ENCODE assay signal across 8 cellular contexts in genomic region chr1:92030701-92031107, GRCh38. TPM values are rescaled to one million over a fixed set of nuclear protein-coding genes. Genes with fewer than 3 reads are reported as not detected.
DNase-seq lines count a peak whose midpoint lies in the region; ATAC-seq, FAIRE-seq and TF ChIP-seq lines count a peak whose summit lies in the region.

No MANE protein-coding gene starts in this region.

- H3K27me3 ChIP-seq in bronchial epithelial cell (ENCODE audit: control insufficient read depth, insufficient read depth, low read length) (no peaks in the 10 kb centered on the region), mucosa of stomach (ENCODE audit: control insufficient read depth, insufficient read depth, low read length) (peaks cover 17% of the 10 kb centered on the region)

- H3K36me3 ChIP-seq in ES-I3 (ENCODE audit: insufficient read depth, low read length) (no peaks in the 10 kb centered on the region), bronchial epithelial cell (ENCODE audit: control insufficient read depth, insufficient read depth, low read length) (no peaks in the 10 kb centered on the region), mucosa of stomach (ENCODE audit: control insufficient read depth, insufficient read depth, low read length) (no peaks in the 10 kb centered on the region)

- no peak for FAIRE-seq in bronchial epithelial cell (lab: Jason Lieb, UNC)

- no peak for TF ChIP-seq CTCF in bronchial epithelial cell (IDR thresholded peaks at IDR 0.05; ENCODE audit: insufficient read depth, low read length, severe bottlenecking)

- H3K4me1 ChIP-seq in ES-I3 (ENCODE audit: insufficient read depth, low read length) (peaks cover 7% of the 10 kb centered on the region), mucosa of stomach (ENCODE audit: control insufficient read depth, insufficient read depth, low read length) (no peaks in the 10 kb centered on the region)

- no peak for ATAC-seq in GM18502 (IDR thresholded peaks at IDR 0.05; ENCODE audit: poor library complexity, unreplicated experiment)

- DNase-seq in NCI-H2107 (lab: John Stamatoyannopoulos, UW) (peak; percentile 6), bronchial epithelial cell (ENCODE audit: low read depth) (peak; percentile 82), NCI-H1436 treated with DMSO at 0.1 percent for 48 hours (lab: John Stamatoyannopoulos, UW) (no peak), midbrain (lab: John Stamatoyannopoulos, UW) (no peak), NCI-H128 (lab: John Stamatoyannopoulos, UW; ENCODE audit: unreplicated experiment) (no peak)

- H3K4me3 ChIP-seq in bronchial epithelial cell (ENCODE audit: low read depth, low read length) (no peak overlapping the region), mucosa of stomach (ENCODE audit: low read length) (no peak overlapping the region)

- H3K9me3 ChIP-seq in ES-I3 (ENCODE audit: control insufficient read depth, insufficient read depth, low read length), result no peaks in the 10 kb centered on the region
- no peaks in the 10 kb centered on the region for H3K9me3 ChIP-seq in mucosa of stomach (ENCODE audit: control insufficient read depth, low read length)

- H3K9ac ChIP-seq in ES-I3 (ENCODE audit: low read depth, low read length) (peak overlapping the region; percentile 50; the same call in 1 of the 2 replicates), mucosa of stomach (ENCODE audit: low read length) (peak overlapping the region; percentile 44)

RNA-seq across cellular contexts. Expression of gene EPHX4, which starts 0.9 kb away (rescaled TPM):
- 0.13 and 0.26 TPM in 2 replicates for total RNA-seq in bronchial epithelial cell

RNA-seq across cellular contexts. Expression of gene SETSIP, which starts 44.5 kb away (rescaled TPM):
- total RNA-seq in bronchial epithelial cell, result 0.13 and 0.26 TPM in 2 replicates

RNA-seq across cellular contexts. Expression of gene BTBD8, which starts 49.4 kb away (rescaled TPM):
- total RNA-seq in bronchial epithelial cell, result 2.6 and 4.1 TPM in 2 replicates

Comparison
In these comparisons a context has a peak if more than half of its experiments do, and no peak if none do; other contexts are left out.
1. DNase-seq: peak in NCI-H2107 (single experiment) and bronchial epithelial cell (single experiment); none in NCI-H1436 treated with DMSO at 0.1 percent for 48 hours (single experiment), midbrain (single experiment) and NCI-H128 (single experiment).